Comparison of ENCODE assay signal across 8 cellular contexts in the genomic region with DNA sequence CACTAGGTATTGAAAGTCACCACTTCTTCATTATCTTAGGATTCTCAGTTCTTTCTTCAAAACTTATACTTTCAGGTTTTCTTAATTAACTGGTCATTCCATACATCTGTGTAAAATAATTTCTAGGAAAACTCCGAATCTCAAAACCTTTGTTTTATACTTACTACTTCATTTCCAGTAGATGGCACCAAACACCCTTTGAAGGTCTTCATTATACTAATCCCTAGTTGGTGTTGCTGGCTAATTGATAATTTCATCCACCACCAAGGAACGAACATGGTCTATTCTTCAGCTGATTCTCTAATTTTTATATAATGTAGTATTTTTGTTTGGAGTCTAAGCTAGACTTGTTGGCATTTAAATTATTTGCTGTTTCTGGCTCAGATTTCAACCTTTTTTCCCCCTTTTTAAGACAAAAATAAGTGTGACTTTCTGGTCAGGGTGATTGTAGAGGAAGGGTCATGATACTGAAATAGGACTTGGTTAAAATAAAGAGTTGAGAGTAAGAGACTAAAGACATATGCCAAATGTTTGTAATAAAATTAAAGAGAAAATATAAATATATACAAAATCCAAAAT. TPM values are rescaled to one million over a fixed set of nuclear protein-coding genes. Genes with fewer than 3 reads are reported as not detected.
DNase-seq lines count a peak whose midpoint lies in the region; ATAC-seq, FAIRE-seq and TF ChIP-seq lines count a peak whose summit lies in the region.

No MANE protein-coding gene starts in this region.

- no peak overlapping the region for H2AFZ ChIP-seq in HCT116 (ENCODE audit: low read depth, low read length, poor library complexity, severe bottlenecking)

- BruUV-seq in HCT116 (replicated peaks; lab: Mats Ljungman, UMichigan), result no TSS peak

- ATAC-seq in HCT116, result no peak
- no peak for ATAC-seq in GM21825 (IDR thresholded peaks at IDR 0.05; ENCODE audit: unreplicated experiment)

- no peaks in the 10 kb centered on the region for H3K79me2 ChIP-seq in HCT116 (ENCODE audit: insufficient read depth, low read length)

- H3K9me3 ChIP-seq in HCT116 (ENCODE audit: control insufficient read depth in 1 of 2, insufficient read depth in 1 of 2, low read depth in 1 of 2, low read length in 2 of 2), result no peaks in the 10 kb centered on the region

- H4K20me1 ChIP-seq in HCT116 (ENCODE audit: insufficient read depth), result no peaks in the 10 kb centered on the region

- H3K4me2 ChIP-seq in HCT116 (ENCODE audit: low read length), result no peak overlapping the region

- peaks cover 9 to 10% of the 10 kb centered on the region in 2 experiments; a peak in 1 of 4 replicates for H3K36me3 ChIP-seq in HCT116 (ENCODE audit: control insufficient read depth in 1 of 2, insufficient read depth in 2 of 2, low read length in 2 of 2)

- CTCF ChIA-PET in HCT116 (lab: Charles Lee), result interaction anchor here (0.6 to 6.0 kb wide), 10 partner anchors 151 to 391 kb away, joined by 3 to 78 read pairs (median 4); partner anchors contain the start of genes FAM136A and SNRPG

- no peak for DNase-seq in D721Med (ENCODE audit: insufficient read length, low spot score)
- DNase-seq in HCT116 (ENCODE audit: low read depth, low spot score), result peak; percentile 46
- DNase-seq in NCI-H82 (lab: John Stamatoyannopoulos, UW), result peak; percentile 80
- peak; percentile 73 for DNase-seq in cerebellum (ENCODE audit: low spot score)
- peak; percentile 77 for DNase-seq in midbrain (lab: John Stamatoyannopoulos, UW)
- DNase-seq in effector CD8-positive, alpha-beta T cell (lab: John Stamatoyannopoulos, UW), result no peak
- no peak for DNase-seq in activated effector memory CD4-positive, alpha-beta T cell treated with anti-CD3 and anti-CD28 coated beads, Interleukin-2, amount 50 U/mL, for 16 hours

- H3K27ac ChIP-seq in HCT116 (ENCODE audit: low read depth, low read length), result no peak overlapping the region

- no peak overlapping the region for H3K9ac ChIP-seq in HCT116 (ENCODE audit: low read length)

- POLR2A ChIA-PET in HCT116 (lab: Charles Lee), result interaction anchor here (1.0 to 3.1 kb wide), 4 partner anchors 159 to 279 kb away, joined by 4 to 32 read pairs (median 6); partner anchors contain the start of gene C2orf42

- FAIRE-seq in D721Med (lab: Jason Lieb, UNC), result peak; percentile 21

- intact Hi-C loops in HCT116 (cut with micrococcal nuclease), result loop anchor here (1.0 to 5.0 kb wide), 5 partner anchors 190 to 735 kb away; partner anchors contain the start of genes C2orf42 and TIA1

- TF ChIP-seq POLR2A in HCT116 (IDR thresholded peaks at IDR 0.05; ENCODE audit: borderline replicate concordance, extremely low read depth, insufficient read depth, insufficient read length), result no peak

- no peak overlapping the region for H3K4me3 ChIP-seq in HCT116 (replicated peaks in 1 of 2; ENCODE audit: low read depth in 1 of 2, low read length in 2 of 2)

- TF ChIP-seq CTCF in D721Med (IDR thresholded peaks at IDR 0.05; ENCODE audit: insufficient read depth, missing control alignments), result peak; percentile 74
- TF ChIP-seq CTCF in HCT116 (IDR thresholded peaks at IDR 0.05 in 2 of 3, conservative IDR thresholded peaks at IDR 0.05 in 1 of 3; ENCODE audit: borderline replicate concordance in 1 of 3, insufficient read depth in 1 of 3, low read depth in 2 of 3, low read length in 2 of 3), result peak; percentile 36 to 83 (median 74); a peak in 5 of 6 replicates

- no peaks in the 10 kb centered on the region for H3K9me2 ChIP-seq in HCT116 (ENCODE audit: insufficient read depth)

- peak; percentile 95 for TF ChIP-seq RAD21 in HCT116 (IDR thresholded peaks at IDR 0.05; ENCODE audit: low read depth)

- H3K27me3 ChIP-seq in HCT116 (ENCODE audit: insufficient read depth, low read length), result no peaks in the 10 kb centered on the region

- peaks cover 0 to 18% of the 10 kb centered on the region in 2 experiments; a peak in 3 of 4 replicates for H3K4me1 ChIP-seq in HCT116 (ENCODE audit: control insufficient read depth in 1 of 2, insufficient read depth in 2 of 2, low read length in 2 of 2)

- RAD21 ChIA-PET in HCT116 (lab: Charles Lee; ENCODE audit: low non-redundant PET in 1 of 2, low total read pairs in 2 of 2, uncharacterized antibody in 2 of 2, unreplicated experiment in 2 of 2), result interaction anchor here (1.1 to 1.3 kb wide), 2 partner anchors 159 to 187 kb away, joined by 3 read pairs; no protein-coding TSS in a partner anchor

TF ChIP-seq in HCT116, 20 proteins besides CTCF, POLR2A, EP300 and RAD21:
- TF ChIP-seq FOSL1 (IDR thresholded peaks at IDR 0.05; ENCODE audit: low read depth), result no peak
- TF ChIP-seq ZNF274 (IDR thresholded peaks at IDR 0.05; ENCODE audit: low read depth, low read length), result no peak
- TF ChIP-seq POLR2AphosphoS5 (IDR thresholded peaks at IDR 0.05; ENCODE audit: low read depth, low read length), result no peak
- TF ChIP-seq CBX3 (IDR thresholded peaks at IDR 0.05; ENCODE audit: low read depth), result no peak
- TF ChIP-seq TCF7L2 (IDR thresholded peaks at IDR 0.05; ENCODE audit: borderline replicate concordance, extremely low read depth, insufficient read depth, insufficient read length), result no peak
- TF ChIP-seq SRF (IDR thresholded peaks at IDR 0.05; ENCODE audit: low read depth), result no peak; the same call in 1 of the 2 replicates
- TF ChIP-seq EZH2 (IDR thresholded peaks at IDR 0.05), result no peak

RNA-seq across cellular contexts. Expression of gene MXD1, which starts 2.8 kb away (rescaled TPM):
- total RNA-seq in HCT116 (2021; ENCODE audit: unreplicated experiment) (10.3 TPM), cerebellum (11.2 TPM)
- polyA plus RNA-seq in HCT116 (2012), result 4.8 and 10.4 TPM in 2 replicates

RNA-seq across cellular contexts. Expression of gene SNRNP27, which starts 18.3 kb away (rescaled TPM):
- 44.4 TPM for total RNA-seq in HCT116 (2021; ENCODE audit: unreplicated experiment)
- polyA plus RNA-seq in HCT116 (2012), result 25.6 and 27.5 TPM in 2 replicates
- 38.4 TPM for total RNA-seq in cerebellum

RNA-seq across cellular contexts. Expression of gene ASPRV1, which starts 49.4 kb away (rescaled TPM):
- total RNA-seq in HCT116 (2021; ENCODE audit: unreplicated experiment) (1.1 TPM), cerebellum (5.6 TPM)
- polyA plus RNA-seq in HCT116 (2012), result 0.39 and 0.44 TPM in 2 replicates

Comparison
In these comparisons a context has a peak if more than half of its experiments do, and no peak if none do; other contexts are left out.
1. DNase-seq: peak in HCT116 (single experiment), NCI-H82 (single experiment), cerebellum (single experiment) and midbrain (single experiment); none in D721Med (single experiment), effector CD8-positive, alpha-beta T cell (single experiment) and activated effector memory CD4-positive, alpha-beta T cell treated with anti-CD3 and anti-CD28 coated beads, Interleukin-2, amount 50 U/mL, for 16 hours (single experiment).